ENCODE assay signal across 1 cellular context in genomic region chr11:73201249-73201648, GRCh38.
TF ChIP-seq lines count a peak whose summit lies in the region.

No MANE protein-coding gene starts in this region.

TF ChIP-seq in IMR-90, 13 proteins besides CTCF, POLR2A, EP300 and RAD21 (continued from another document):
- TF ChIP-seq USF2 (IDR thresholded peaks at IDR 0.05; ENCODE audit: low read depth, low read length) = no peak
